ENCODE assay signal across 8 cellular contexts in the genomic region with DNA sequence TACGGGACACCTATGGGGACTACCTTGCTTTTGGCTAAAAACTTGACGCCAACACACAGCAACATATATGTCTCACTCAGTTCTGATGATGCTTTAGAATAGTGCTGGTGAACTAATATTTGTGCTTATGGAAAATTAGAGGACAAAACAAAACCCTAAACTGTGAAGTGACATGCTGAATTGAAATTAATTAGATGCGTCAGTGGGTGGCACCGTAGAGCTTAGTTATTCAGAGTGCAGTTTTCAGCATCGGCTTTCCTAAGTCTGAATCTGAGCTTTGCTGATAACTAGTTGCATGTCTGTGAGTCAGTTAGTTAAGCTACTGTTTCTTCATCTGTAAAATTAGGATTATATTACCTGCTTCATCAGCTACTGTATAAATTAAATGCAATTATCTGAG.
A peak's percentile ranks its signal among the peaks of the same experiment; 100 is the strongest.
DNase-seq lines count a peak whose midpoint lies in the region; ATAC-seq and TF ChIP-seq lines count a peak whose summit lies in the region.

No MANE protein-coding gene starts in this region.

- H3K4me3 Mint-ChIP-seq in T-cell: no peak overlapping the region

- intact Hi-C loops in ascending aorta (cut with DNase I): no loop called here

- H3K27me3 Mint-ChIP-seq in T-cell: no peaks in the 10 kb centered on the region

- H3K27me3 ChIP-seq in GM06990 (replicated peaks; ENCODE audit: control insufficient read depth, insufficient read depth, low read length) (no peaks in the 10 kb centered on the region), ascending aorta (no peaks in the 10 kb centered on the region)

- H3K27ac Mint-ChIP-seq in T-cell: no peak overlapping the region

- H3K4me3 ChIP-seq in GM06990 (replicated peaks; ENCODE audit: low read depth, low read length): no peak overlapping the region
- H3K4me3 ChIP-seq in ascending aorta: no peak overlapping the region

- POLR2A ChIA-PET in T-cell (lab: Charles Lee): no interaction called here

- H3K9me3 ChIP-seq in ascending aorta: no peaks in the 10 kb centered on the region

- no peaks in the 10 kb centered on the region for H3K4me1 ChIP-seq in ascending aorta

- CTCF ChIA-PET in T-cell (lab: Charles Lee): no interaction called here

- TF ChIP-seq CTCF in GM06990 (IDR thresholded peaks at IDR 0.05; ENCODE audit: insufficient read depth, low read length, poor library complexity, severe bottlenecking): peak; percentile 60
- no peak for TF ChIP-seq CTCF in ascending aorta (IDR thresholded peaks at IDR 0.05)

- peaks cover 9 to 14% (median 13%) of the 10 kb centered on the region in 3 donors for H3K9me3 Mint-ChIP-seq in T-cell

- no peaks in the 10 kb centered on the region for H3K36me3 Mint-ChIP-seq in T-cell

- H3K4me1 Mint-ChIP-seq in T-cell: no peaks in the 10 kb centered on the region

- no peak overlapping the region for H3K27ac ChIP-seq in ascending aorta

- H3K36me3 ChIP-seq in GM06990 (ENCODE audit: control insufficient read depth, insufficient read depth, low read length) (no peaks in the 10 kb centered on the region), ascending aorta (no peaks in the 10 kb centered on the region)

- peak; percentile 58 for ATAC-seq in HG02610 (IDR thresholded peaks at IDR 0.05; ENCODE audit: unreplicated experiment)
- peak; percentile 62; the same call in 2 of the 3 replicates for ATAC-seq in SK-N-SH treated with all-trans-retinoic acid at 6 μM for 48 hours
- ATAC-seq in T-cell (replicated peaks in 1 of 4): no peak

- DNase-seq in GM06990 (ENCODE audit: extremely low read depth, insufficient read length): no peak
- DNase-seq in lung microvascular endothelial cell (ENCODE audit: low read depth in 2 of 2): peak; percentile 42 to 64
- DNase-seq in NCI-H2227 (lab: John Stamatoyannopoulos, UW; ENCODE audit: unreplicated experiment): no peak
- no peak for DNase-seq in T-cell
- DNase-seq in ascending aorta (ENCODE audit: low spot score in 2 of 2): no peak
- DNase-seq in SW 1271 (lab: John Stamatoyannopoulos, UW): no peak

TF ChIP-seq in SK-N-SH treated with all-trans-retinoic acid at 6 μM for 48 hours, 23 proteins besides CTCF, POLR2A, EP300 and RAD21:
- TF ChIP-seq ARNTL (CRISPR knock-in tag; IDR thresholded peaks at IDR 0.05; ENCODE audit: borderline replicate concordance, low read depth): no peak
- TF ChIP-seq ZNF565 (CRISPR knock-in tag; conservative IDR thresholded peaks at IDR 0.05; ENCODE audit: low read depth): no peak
- TF ChIP-seq ZC3H10 (CRISPR knock-in tag; IDR thresholded peaks at IDR 0.05): no peak
- no peak for TF ChIP-seq RARB (CRISPR knock-in tag; IDR thresholded peaks at IDR 0.05)
- TF ChIP-seq ZFP3 (CRISPR knock-in tag; IDR thresholded peaks at IDR 0.05): no peak
- TF ChIP-seq, protein P1, sequence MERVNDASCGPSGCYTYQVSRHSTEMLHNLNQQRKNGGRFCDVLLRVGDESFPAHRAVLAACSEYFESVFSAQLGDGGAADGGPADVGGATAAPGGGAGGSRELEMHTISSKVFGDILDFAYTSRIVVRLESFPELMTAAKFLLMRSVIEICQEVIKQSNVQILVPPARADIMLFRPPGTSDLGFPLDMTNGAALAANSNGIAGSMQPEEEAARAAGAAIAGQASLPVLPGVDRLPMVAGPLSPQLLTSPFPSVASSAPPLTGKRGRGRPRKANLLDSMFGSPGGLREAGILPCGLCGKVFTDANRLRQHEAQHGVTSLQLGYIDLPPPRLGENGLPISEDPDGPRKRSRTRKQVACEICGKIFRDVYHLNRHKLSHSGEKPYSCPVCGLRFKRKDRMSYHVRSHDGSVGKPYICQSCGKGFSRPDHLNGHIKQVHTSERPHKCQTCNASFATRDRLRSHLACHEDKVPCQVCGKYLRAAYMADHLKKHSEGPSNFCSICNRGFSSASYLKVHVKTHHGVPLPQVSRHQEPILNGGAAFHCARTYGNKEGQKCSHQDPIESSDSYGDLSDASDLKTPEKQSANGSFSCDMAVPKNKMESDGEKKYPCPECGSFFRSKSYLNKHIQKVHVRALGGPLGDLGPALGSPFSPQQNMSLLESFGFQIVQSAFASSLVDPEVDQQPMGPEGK (CRISPR knock-in tag; IDR thresholded peaks at IDR 0.05; ENCODE audit: borderline replicate concordance): no peak
- TF ChIP-seq GLIS3 (CRISPR knock-in tag; IDR thresholded peaks at IDR 0.05): no peak
- TF ChIP-seq, protein P2, sequence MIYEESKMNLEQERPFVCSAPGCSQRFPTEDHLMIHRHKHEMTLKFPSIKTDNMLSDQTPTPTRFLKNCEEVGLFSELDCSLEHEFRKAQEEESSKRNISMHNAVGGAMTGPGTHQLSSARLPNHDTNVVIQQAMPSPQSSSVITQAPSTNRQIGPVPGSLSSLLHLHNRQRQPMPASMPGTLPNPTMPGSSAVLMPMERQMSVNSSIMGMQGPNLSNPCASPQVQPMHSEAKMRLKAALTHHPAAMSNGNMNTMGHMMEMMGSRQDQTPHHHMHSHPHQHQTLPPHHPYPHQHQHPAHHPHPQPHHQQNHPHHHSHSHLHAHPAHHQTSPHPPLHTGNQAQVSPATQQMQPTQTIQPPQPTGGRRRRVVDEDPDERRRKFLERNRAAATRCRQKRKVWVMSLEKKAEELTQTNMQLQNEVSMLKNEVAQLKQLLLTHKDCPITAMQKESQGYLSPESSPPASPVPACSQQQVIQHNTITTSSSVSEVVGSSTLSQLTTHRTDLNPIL (CRISPR knock-in tag; IDR thresholded peaks at IDR 0.05; ENCODE audit: low read depth): no peak
- TF ChIP-seq BACH2 (CRISPR knock-in tag; IDR thresholded peaks at IDR 0.05; ENCODE audit: borderline replicate concordance): no peak
- TF ChIP-seq SNAI2 (CRISPR knock-in tag; IDR thresholded peaks at IDR 0.05): no peak
- TF ChIP-seq, protein P3, sequence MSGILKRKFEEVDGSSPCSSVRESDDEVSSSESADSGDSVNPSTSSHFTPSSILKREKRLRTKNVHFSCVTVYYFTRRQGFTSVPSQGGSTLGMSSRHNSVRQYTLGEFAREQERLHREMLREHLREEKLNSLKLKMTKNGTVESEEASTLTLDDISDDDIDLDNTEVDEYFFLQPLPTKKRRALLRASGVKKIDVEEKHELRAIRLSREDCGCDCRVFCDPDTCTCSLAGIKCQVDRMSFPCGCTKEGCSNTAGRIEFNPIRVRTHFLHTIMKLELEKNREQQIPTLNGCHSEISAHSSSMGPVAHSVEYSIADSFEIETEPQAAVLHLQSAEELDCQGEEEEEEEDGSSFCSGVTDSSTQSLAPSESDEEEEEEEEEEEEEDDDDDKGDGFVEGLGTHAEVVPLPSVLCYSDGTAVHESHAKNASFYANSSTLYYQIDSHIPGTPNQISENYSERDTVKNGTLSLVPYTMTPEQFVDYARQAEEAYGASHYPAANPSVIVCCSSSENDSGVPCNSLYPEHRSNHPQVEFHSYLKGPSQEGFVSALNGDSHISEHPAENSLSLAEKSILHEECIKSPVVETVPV (CRISPR knock-in tag; IDR thresholded peaks at IDR 0.05): no peak
- TF ChIP-seq, protein P4, sequence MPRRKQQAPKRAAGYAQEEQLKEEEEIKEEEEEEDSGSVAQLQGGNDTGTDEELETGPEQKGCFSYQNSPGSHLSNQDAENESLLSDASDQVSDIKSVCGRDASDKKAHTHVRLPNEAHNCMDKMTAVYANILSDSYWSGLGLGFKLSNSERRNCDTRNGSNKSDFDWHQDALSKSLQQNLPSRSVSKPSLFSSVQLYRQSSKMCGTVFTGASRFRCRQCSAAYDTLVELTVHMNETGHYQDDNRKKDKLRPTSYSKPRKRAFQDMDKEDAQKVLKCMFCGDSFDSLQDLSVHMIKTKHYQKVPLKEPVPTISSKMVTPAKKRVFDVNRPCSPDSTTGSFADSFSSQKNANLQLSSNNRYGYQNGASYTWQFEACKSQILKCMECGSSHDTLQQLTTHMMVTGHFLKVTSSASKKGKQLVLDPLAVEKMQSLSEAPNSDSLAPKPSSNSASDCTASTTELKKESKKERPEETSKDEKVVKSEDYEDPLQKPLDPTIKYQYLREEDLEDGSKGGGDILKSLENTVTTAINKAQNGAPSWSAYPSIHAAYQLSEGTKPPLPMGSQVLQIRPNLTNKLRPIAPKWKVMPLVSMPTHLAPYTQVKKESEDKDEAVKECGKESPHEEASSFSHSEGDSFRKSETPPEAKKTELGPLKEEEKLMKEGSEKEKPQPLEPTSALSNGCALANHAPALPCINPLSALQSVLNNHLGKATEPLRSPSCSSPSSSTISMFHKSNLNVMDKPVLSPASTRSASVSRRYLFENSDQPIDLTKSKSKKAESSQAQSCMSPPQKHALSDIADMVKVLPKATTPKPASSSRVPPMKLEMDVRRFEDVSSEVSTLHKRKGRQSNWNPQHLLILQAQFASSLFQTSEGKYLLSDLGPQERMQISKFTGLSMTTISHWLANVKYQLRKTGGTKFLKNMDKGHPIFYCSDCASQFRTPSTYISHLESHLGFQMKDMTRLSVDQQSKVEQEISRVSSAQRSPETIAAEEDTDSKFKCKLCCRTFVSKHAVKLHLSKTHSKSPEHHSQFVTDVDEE (CRISPR knock-in tag; IDR thresholded peaks at IDR 0.05): no peak
- no peak for TF ChIP-seq ZNF70 (CRISPR knock-in tag; IDR thresholded peaks at IDR 0.05)
- no peak for TF ChIP-seq ZFP30 (CRISPR knock-in tag; IDR thresholded peaks at IDR 0.05)
- no peak for TF ChIP-seq CSDC2 (CRISPR knock-in tag; IDR thresholded peaks at IDR 0.05)
- TF ChIP-seq ZNF8 (CRISPR knock-in tag; IDR thresholded peaks at IDR 0.05): no peak
- TF ChIP-seq ESRRG (CRISPR knock-in tag; IDR thresholded peaks at IDR 0.05): no peak
- TF ChIP-seq TOX (CRISPR knock-in tag; IDR thresholded peaks at IDR 0.05; ENCODE audit: borderline replicate concordance): no peak
- TF ChIP-seq PPARA (CRISPR knock-in tag; IDR thresholded peaks at IDR 0.05; ENCODE audit: borderline replicate concordance): no peak
TF ChIP-seq in SK-N-SH treated with all-trans-retinoic acid at 6 μM for 48 hours: peak in this region for 0.

Comparison
In these comparisons a context has a peak if more than half of its experiments do, and no peak if none do; other contexts are left out.
1. DNase-seq: peak in lung microvascular endothelial cell (2 of 2); none in GM06990 (single experiment), NCI-H2227 (single experiment), T-cell (0 of 34), ascending aorta (0 of 2) and SW 1271 (0 of 2).
2. ATAC-seq: peak in HG02610 (single experiment) and SK-N-SH treated with all-trans-retinoic acid at 6 μM for 48 hours (single experiment); none in T-cell (0 of 4).